9 cellular contexts compared by ENCODE assay signal in genomic region chr17:46772879-46773620, GRCh38. TPM values are rescaled to one million over a fixed set of nuclear protein-coding genes. Genes with fewer than 3 reads are reported as not detected.
DNase-seq lines count a peak whose midpoint lies in the region; ATAC-seq, FAIRE-seq and TF ChIP-seq lines count a peak whose summit lies in the region.
"Had no signal": no experiment of that assay in that cellular context is flagged by ENCODE, and none has a peak within 500 bp of the region (broad histone marks: within the 10 kb centered on the region; RNA-seq: fewer than 3 reads in every experiment).

No MANE protein-coding gene starts in this region.

- no peak for FAIRE-seq in GM19239 (lab: Jason Lieb, UNC)

- no peak overlapping the region for H3K4me3 ChIP-seq in CD4-positive, CD25-positive, alpha-beta regulatory T cell (ENCODE audit: low read depth, low read length)
- H3K4me3 ChIP-seq in right lobe of liver, result no peak overlapping the region

- H3K4me1 ChIP-seq in CD4-positive, CD25-positive, alpha-beta regulatory T cell (ENCODE audit: control insufficient read depth, insufficient read depth, low read length, poor library complexity, severe bottlenecking), result peaks cover 33% of the 10 kb centered on the region
- H3K4me1 ChIP-seq in right lobe of liver, result peaks cover 0 to 6% (median 3%) of the 10 kb centered on the region in 4 donors

- in situ Hi-C loops in GM13976 (cut with MboI; ENCODE audit: low sequenced_read_pairs, unreplicated experiment), result no loop called here

- TF ChIP-seq POLR2A in right lobe of liver (IDR thresholded peaks at IDR 0.05), result no peak

- peaks cover 67% of the 10 kb centered on the region for H3K27me3 Mint-ChIP-seq in CD4-positive, CD25-positive, alpha-beta regulatory T cell

- no peak for DNase-seq in CD4-positive, CD25-positive, alpha-beta regulatory T cell
- peak; percentile 43 for DNase-seq in GM13976 (ENCODE audit: low spot score)
- DNase-seq in UCSD-AML1 (lab: John Stamatoyannopoulos, UW; ENCODE audit: unreplicated experiment), result peak; percentile 79
- peak in 1 of 3 donors; percentile 47 for DNase-seq in right lobe of liver
- no peak for DNase-seq in NCI-H2171 (lab: John Stamatoyannopoulos, UW)
- DNase-seq in NCI-H1092 (lab: John Stamatoyannopoulos, UW), result no peak
- no peak for DNase-seq in GM19239 (ENCODE audit: insufficient read length, low spot score)

- peaks cover 10% of the 10 kb centered on the region for H3K27me3 ChIP-seq in CD4-positive, CD25-positive, alpha-beta regulatory T cell (ENCODE audit: control insufficient read depth, insufficient read depth, low read length)
- H3K27me3 ChIP-seq in right lobe of liver, result no peaks in the 10 kb centered on the region

- no peaks in the 10 kb centered on the region for H3K36me3 Mint-ChIP-seq in CD4-positive, CD25-positive, alpha-beta regulatory T cell

- 15% methylated on average over 5 of the region's 12 CpGs for WGBS in right lobe of liver (ENCODE audit: insufficient coverage, low coverage, low lambda C conversion rate, missing lambda C conversion rate)

- ATAC-seq in CD4-positive, CD25-positive, alpha-beta regulatory T cell (ENCODE audit: low read depth in 2 of 2), result no peak
- ATAC-seq in right lobe of liver (peak; percentile 13 to 35 (median 24)), HG03280 (IDR thresholded peaks at IDR 0.05; ENCODE audit: unreplicated experiment) (no peak)

- no peaks in the 10 kb centered on the region for H3K36me3 ChIP-seq in CD4-positive, CD25-positive, alpha-beta regulatory T cell (ENCODE audit: control insufficient read depth, insufficient read depth, low read length)
- H3K36me3 ChIP-seq in right lobe of liver, result no peaks in the 10 kb centered on the region

- H3K9me3 ChIP-seq in CD4-positive, CD25-positive, alpha-beta regulatory T cell (ENCODE audit: control insufficient read depth in 2 of 2, low read length in 2 of 2), result no peaks in the 10 kb centered on the region
- no peaks in the 10 kb centered on the region for H3K9me3 ChIP-seq in right lobe of liver

- H3K4me3 Mint-ChIP-seq in CD4-positive, CD25-positive, alpha-beta regulatory T cell, result peak overlapping the region; percentile 61 to 83 (median 69)

- intact Hi-C loops in right lobe of liver (cut with DNase I), result no loop called here

- H3K4me1 Mint-ChIP-seq in CD4-positive, CD25-positive, alpha-beta regulatory T cell, result peaks cover 0 to 21% (median 5%) of the 10 kb centered on the region in 4 donors

- no peak overlapping the region for H3K27ac Mint-ChIP-seq in CD4-positive, CD25-positive, alpha-beta regulatory T cell
- H3K27ac Mint-ChIP-seq: dendritic cell treated with granulocyte-macrophage colony-stimulating factor and Interleukin-4, amounts not matched to agents 40 ng/mL and 50 ng/mL, for 4 days had no signal

- TF ChIP-seq CTCF in GM13976 (IDR thresholded peaks at IDR 0.05; ENCODE audit: borderline replicate concordance, control extremely low read depth, extremely low read depth, insufficient read depth, missing control alignments), result no peak
- no peak for TF ChIP-seq CTCF in right lobe of liver (IDR thresholded peaks at IDR 0.05)

- H3K9me3 Mint-ChIP-seq in CD4-positive, CD25-positive, alpha-beta regulatory T cell, result peaks cover 0 to 1% (median 0%) of the 10 kb centered on the region in 7 donors
- H3K9me3 Mint-ChIP-seq: dendritic cell treated with granulocyte-macrophage colony-stimulating factor and Interleukin-4, amounts not matched to agents 40 ng/mL and 50 ng/mL, for 4 days had no signal

- H3K27ac ChIP-seq in CD4-positive, CD25-positive, alpha-beta regulatory T cell (ENCODE audit: insufficient read depth, low read length, poor library complexity, severe bottlenecking), result no peak overlapping the region
- H3K27ac ChIP-seq in right lobe of liver, result peak overlapping the region in 1 of 3 donors; percentile 57

RNA-seq across cellular contexts. Expression of gene WNT3, which starts 45.4 kb away (rescaled TPM):
- not detected for total RNA-seq in CD4-positive, CD25-positive, alpha-beta regulatory T cell
- not detected for polyA plus RNA-seq in CD4-positive, CD25-positive, alpha-beta regulatory T cell
- total RNA-seq in right lobe of liver, result 1 to 10 TPM; 1.0 to 5.0 (median 4.0) TPM

Comparison
In these comparisons a context has a peak if more than half of its experiments do, and no peak if none do; other contexts are left out.
1. ATAC-seq: peak in right lobe of liver (4 of 4); none in CD4-positive, CD25-positive, alpha-beta regulatory T cell (0 of 2) and HG03280 (single experiment).
2. DNase-seq: peak in GM13976 (single experiment) and UCSD-AML1 (single experiment); none in CD4-positive, CD25-positive, alpha-beta regulatory T cell (0 of 3), NCI-H2171 (single experiment), NCI-H1092 (single experiment) and GM19239 (single experiment).